Comparison of ENCODE assay signal across 20 cellular contexts in the genomic region with DNA sequence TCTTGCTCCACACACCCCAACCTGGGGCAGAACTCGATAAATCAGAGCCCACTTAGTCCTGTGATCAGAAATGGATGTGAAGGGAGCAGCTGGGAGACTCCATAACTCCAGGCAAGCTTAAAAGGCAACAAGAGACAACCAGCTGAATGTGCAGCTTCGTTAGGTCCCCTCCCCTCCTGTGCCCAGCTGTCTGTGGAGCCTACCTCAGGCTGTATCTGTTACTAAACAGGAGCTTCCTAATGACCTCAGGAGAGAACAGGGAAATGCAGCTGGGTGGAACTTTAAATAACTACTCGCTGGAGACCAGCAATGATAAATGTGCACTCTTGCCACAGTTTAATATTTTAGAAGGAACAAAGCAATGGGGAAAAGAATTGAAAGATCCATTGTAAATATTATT. TPM values are rescaled to one million over a fixed set of nuclear protein-coding genes. Genes with fewer than 3 reads are reported as not detected.
DNase-seq lines count a peak whose midpoint lies in the region; ATAC-seq and TF ChIP-seq lines count a peak whose summit lies in the region.
"Had no signal": no experiment of that assay in that cellular context is flagged by ENCODE, and none has a peak within 500 bp of the region (broad histone marks: within the 10 kb centered on the region; RNA-seq: fewer than 3 reads in every experiment).

No MANE protein-coding gene starts in this region.

- peaks cover 10% of the 10 kb centered on the region for H3K9me3 Mint-ChIP-seq in activated naive CD8-positive, alpha-beta T cell treated with anti-CD3 and anti-CD28 coated beads, Interleukin-2, amount 10 ng/mL, durations not matched to agents 7 days and 5 days
- H3K9me3 Mint-ChIP-seq in activated naive CD8-positive, alpha-beta T cell treated with anti-CD3 and anti-CD28 coated beads for 36 hours = peaks cover 12% of the 10 kb centered on the region
- peaks cover 8% of the 10 kb centered on the region for H3K9me3 Mint-ChIP-seq in type B pancreatic cell
- peaks cover 8% of the 10 kb centered on the region for H3K9me3 Mint-ChIP-seq in activated CD4-positive, alpha-beta T cell treated with anti-CD3 and anti-CD28 coated beads, Interleukin-2, amount 10 ng/mL, durations not matched to agents 24 days and 14 days
- H3K9me3 Mint-ChIP-seq: brain had no signal

- no peak for TF ChIP-seq CTCF in lower lobe of right lung (IDR thresholded peaks at IDR 0.05)
- TF ChIP-seq CTCF in type B pancreatic cell (conservative IDR thresholded peaks at IDR 0.05) = no peak

- ATAC-seq in activated naive CD8-positive, alpha-beta T cell treated with anti-CD3 and anti-CD28 coated beads, Interleukin-2, amount 10 ng/mL, durations not matched to agents 7 days and 5 days (ENCODE audit: low read depth) = no peak
- no peak for ATAC-seq in lower lobe of right lung
- no peak for ATAC-seq in HG03354 (IDR thresholded peaks at IDR 0.05; ENCODE audit: poor library complexity, severe bottlenecking, unreplicated experiment)

- no peak overlapping the region for H3K4me3 Mint-ChIP-seq in activated naive CD8-positive, alpha-beta T cell treated with anti-CD3 and anti-CD28 coated beads, Interleukin-2, amount 10 ng/mL, durations not matched to agents 7 days and 5 days
- no peak overlapping the region for H3K4me3 Mint-ChIP-seq in activated naive CD8-positive, alpha-beta T cell treated with anti-CD3 and anti-CD28 coated beads for 36 hours
- no peak overlapping the region for H3K4me3 Mint-ChIP-seq in type B pancreatic cell
- no peak overlapping the region for H3K4me3 Mint-ChIP-seq in activated CD4-positive, alpha-beta T cell treated with anti-CD3 and anti-CD28 coated beads, Interleukin-2, amount 10 ng/mL, durations not matched to agents 24 days and 14 days
- H3K4me3 Mint-ChIP-seq: activated naive CD8-positive, alpha-beta T cell; brain; neural crest cell; stimulated activated naive CD8-positive, alpha-beta T cell treated with anti-CD3 and anti-CD28 coated beads, Interleukin-15, Interleukin-2, amounts not matched to agents 100 ng/mL and 50 ng/mL, for 24 hours had no signal

- H3K27ac ChIP-seq in lower lobe of right lung = peak overlapping the region; percentile 38
- H3K27ac ChIP-seq: RWPE1 had no signal

- no peaks in the 10 kb centered on the region for H3K36me3 ChIP-seq in lower lobe of right lung

- POLR2A ChIA-PET in activated naive CD8-positive, alpha-beta T cell treated with anti-CD3 and anti-CD28 coated beads, Interleukin-2, amount 10 ng/mL, durations not matched to agents 7 days and 5 days (lab: Charles Lee) = no interaction called here

- peaks cover 45% of the 10 kb centered on the region for H3K4me1 ChIP-seq in lower lobe of right lung

- H3K36me3 Mint-ChIP-seq in activated naive CD8-positive, alpha-beta T cell treated with anti-CD3 and anti-CD28 coated beads, Interleukin-2, amount 10 ng/mL, durations not matched to agents 7 days and 5 days = peaks cover 15% of the 10 kb centered on the region
- peaks cover 13% of the 10 kb centered on the region for H3K36me3 Mint-ChIP-seq in activated naive CD8-positive, alpha-beta T cell treated with anti-CD3 and anti-CD28 coated beads for 36 hours
- no peaks in the 10 kb centered on the region for H3K36me3 Mint-ChIP-seq in type B pancreatic cell
- H3K36me3 Mint-ChIP-seq in activated CD4-positive, alpha-beta T cell treated with anti-CD3 and anti-CD28 coated beads, Interleukin-2, amount 10 ng/mL, durations not matched to agents 24 days and 14 days (ENCODE audit: low read depth) = peaks cover 5% of the 10 kb centered on the region
- H3K36me3 Mint-ChIP-seq: brain had no signal

- DNase-seq in activated naive CD8-positive, alpha-beta T cell treated with anti-CD3 and anti-CD28 coated beads, Interleukin-2, amount 10 ng/mL, durations not matched to agents 7 days and 5 days = no peak
- no peak for DNase-seq in activated naive CD8-positive, alpha-beta T cell treated with anti-CD3 and anti-CD28 coated beads for 36 hours
- DNase-seq in RPMI8226 = peak; percentile 64
- no peak for DNase-seq in lower lobe of right lung
- no peak for DNase-seq in type B pancreatic cell (ENCODE audit: extremely low spot score, unreplicated experiment)
- DNase-seq in AG08396 (ENCODE audit: low spot score) = no peak
- DNase-seq in activated CD4-positive, alpha-beta T cell treated with anti-CD3 and anti-CD28 coated beads, Interleukin-2, amount 10 ng/mL, durations not matched to agents 24 days and 14 days = no peak
- DNase-seq: ACHN; activated CD4-positive, alpha-beta T cell treated with anti-CD3 and anti-CD28 coated beads, Interleukin-2, amount 50 U/mL, for 48 hours; activated T-cell treated with anti-CD3 and anti-CD28 coated beads, Interleukin-2, amount 50 U/mL, for 1 hour; MV-4-11; NCI-H748 treated with DMSO at 0.1 percent for 48 hours; retina; SW 1271 had no signal

- H3K27ac Mint-ChIP-seq in activated naive CD8-positive, alpha-beta T cell treated with anti-CD3 and anti-CD28 coated beads, Interleukin-2, amount 10 ng/mL, durations not matched to agents 7 days and 5 days = peak overlapping the region; percentile 30
- H3K27ac Mint-ChIP-seq in activated naive CD8-positive, alpha-beta T cell treated with anti-CD3 and anti-CD28 coated beads for 36 hours = no peak overlapping the region
- H3K27ac Mint-ChIP-seq in type B pancreatic cell = peak overlapping the region; percentile 36
- no peak overlapping the region for H3K27ac Mint-ChIP-seq in activated CD4-positive, alpha-beta T cell treated with anti-CD3 and anti-CD28 coated beads, Interleukin-2, amount 10 ng/mL, durations not matched to agents 24 days and 14 days
- H3K27ac Mint-ChIP-seq: activated naive CD8-positive, alpha-beta T cell; stimulated activated naive CD8-positive, alpha-beta T cell treated with anti-CD3 and anti-CD28 coated beads, Interleukin-15, Interleukin-2, amounts not matched to agents 100 ng/mL and 50 ng/mL, for 24 hours had no signal

- intact Hi-C loops in lower lobe of right lung (cut with DNase I) = no loop called here
- intact Hi-C loops in activated CD4-positive, alpha-beta T cell treated with anti-CD3 and anti-CD28 coated beads, Interleukin-2, amount 10 ng/mL, durations not matched to agents 24 days and 14 days (cut with micrococcal nuclease) = no loop called here

- H3K9me3 ChIP-seq in lower lobe of right lung = no peaks in the 10 kb centered on the region

- no peaks in the 10 kb centered on the region for H3K27me3 ChIP-seq in lower lobe of right lung (ENCODE audit: low read depth)

- peaks cover 24% of the 10 kb centered on the region for H3K4me1 Mint-ChIP-seq in activated naive CD8-positive, alpha-beta T cell treated with anti-CD3 and anti-CD28 coated beads, Interleukin-2, amount 10 ng/mL, durations not matched to agents 7 days and 5 days
- peaks cover 19% of the 10 kb centered on the region for H3K4me1 Mint-ChIP-seq in activated naive CD8-positive, alpha-beta T cell treated with anti-CD3 and anti-CD28 coated beads for 36 hours
- H3K4me1 Mint-ChIP-seq in type B pancreatic cell (ENCODE audit: unreplicated experiment) = peaks cover 12% of the 10 kb centered on the region
- H3K4me1 Mint-ChIP-seq in activated CD4-positive, alpha-beta T cell treated with anti-CD3 and anti-CD28 coated beads, Interleukin-2, amount 10 ng/mL, durations not matched to agents 24 days and 14 days = peaks cover 30% of the 10 kb centered on the region
- H3K4me1 Mint-ChIP-seq: neural crest cell had no signal

- H3K27me3 Mint-ChIP-seq in activated naive CD8-positive, alpha-beta T cell treated with anti-CD3 and anti-CD28 coated beads, Interleukin-2, amount 10 ng/mL, durations not matched to agents 7 days and 5 days = no peaks in the 10 kb centered on the region
- no peaks in the 10 kb centered on the region for H3K27me3 Mint-ChIP-seq in activated naive CD8-positive, alpha-beta T cell treated with anti-CD3 and anti-CD28 coated beads for 36 hours
- no peaks in the 10 kb centered on the region for H3K27me3 Mint-ChIP-seq in type B pancreatic cell
- no peaks in the 10 kb centered on the region for H3K27me3 Mint-ChIP-seq in activated CD4-positive, alpha-beta T cell treated with anti-CD3 and anti-CD28 coated beads, Interleukin-2, amount 10 ng/mL, durations not matched to agents 24 days and 14 days
- H3K27me3 Mint-ChIP-seq: activated naive CD8-positive, alpha-beta T cell; brain; stimulated activated naive CD8-positive, alpha-beta T cell treated with anti-CD3 and anti-CD28 coated beads, Interleukin-15, Interleukin-2, amounts not matched to agents 100 ng/mL and 50 ng/mL, for 24 hours had no signal

- H3K4me3 ChIP-seq in lower lobe of right lung = no peak overlapping the region

RNA-seq across cellular contexts. Expression of a gene that starts 25.9 kb away (rescaled TPM):
- total RNA-seq in activated naive CD8-positive, alpha-beta T cell treated with anti-CD3 and anti-CD28 coated beads, Interleukin-2, amount 10 ng/mL, durations not matched to agents 7 days and 5 days = 10 to 100 TPM in 1 of 2 experiments, 1 to 10 TPM in 1; 9.9 to 13.2 TPM
- 1 to 10 TPM; 2.1 to 2.3 TPM for total RNA-seq in activated naive CD8-positive, alpha-beta T cell treated with anti-CD3 and anti-CD28 coated beads for 36 hours
- total RNA-seq in lower lobe of right lung (15.6 TPM), type B pancreatic cell (ENCODE audit: low replicate concordance) (0.50 and 2.7 TPM in 2 replicates)
- 1.1 and 1.3 TPM in 2 replicates for total RNA-seq in activated CD4-positive, alpha-beta T cell treated with anti-CD3 and anti-CD28 coated beads, Interleukin-2, amount 10 ng/mL, durations not matched to agents 24 days and 14 days

Comparison
In these comparisons a context has a peak if more than half of its experiments do, and no peak if none do; other contexts are left out.
1. H3K27ac Mint-ChIP-seq: peak in activated naive CD8-positive, alpha-beta T cell treated with anti-CD3 and anti-CD28 coated beads, Interleukin-2, amount 10 ng/mL, durations not matched to agents 7 days and 5 days (single experiment) and type B pancreatic cell (single experiment); none in activated naive CD8-positive, alpha-beta T cell treated with anti-CD3 and anti-CD28 coated beads for 36 hours (single experiment) and activated CD4-positive, alpha-beta T cell treated with anti-CD3 and anti-CD28 coated beads, Interleukin-2, amount 10 ng/mL, durations not matched to agents 24 days and 14 days (single experiment).